Comparison of ENCODE assay signal across 8 cellular contexts in genomic region chr3:48685293-48685602, GRCh38. TPM values are rescaled to one million over a fixed set of nuclear protein-coding genes. Genes with fewer than 3 reads are reported as not detected.
DNase-seq lines count a peak whose midpoint lies in the region; ATAC-seq, FAIRE-seq and TF ChIP-seq lines count a peak whose summit lies in the region.

No MANE protein-coding gene starts in this region.

- H3K4me3 ChIP-seq in WI38 (ENCODE audit: low read depth, low read length) (peak overlapping the region; percentile 90), right cardiac atrium (ENCODE audit: low read length) (peak overlapping the region; percentile 59), small intestine (ENCODE audit: low read depth in 1 of 2, low read length in 2 of 2) (peak overlapping the region; percentile 42 to 81)

- no peak for FAIRE-seq in small intestine (lab: Jason Lieb, UNC)

- 7% methylated on average over 13 of the region's 13 CpGs for WGBS in right cardiac atrium
- 7 to 11% (median 9%) methylated on average over 13 of the region's 13 CpGs for WGBS in small intestine, 3 donors

- no peak for TF ChIP-seq CTCF in WI38 (IDR thresholded peaks at IDR 0.05; ENCODE audit: low read depth, low read length)

- H3K36me3 ChIP-seq in small intestine (ENCODE audit: control insufficient read depth in 2 of 2, insufficient read depth in 2 of 2, low read length in 2 of 2), result peaks cover 2 to 3% of the 10 kb centered on the region in 2 donors

- H3K9me3 ChIP-seq in right cardiac atrium (ENCODE audit: control insufficient read depth, low read length) (no peaks in the 10 kb centered on the region), small intestine (ENCODE audit: control insufficient read depth, low read depth) (no peaks in the 10 kb centered on the region)

- intact Hi-C loops in right cardiac atrium (cut with DNase I), result no loop called here

- H3K27me3 ChIP-seq in right cardiac atrium (ENCODE audit: control insufficient read depth, insufficient read depth) (no peaks in the 10 kb centered on the region), small intestine (ENCODE audit: control insufficient read depth in 2 of 2, insufficient read depth in 2 of 2, low read length in 2 of 2) (no peaks in the 10 kb centered on the region)

- H3K4me1 ChIP-seq in right cardiac atrium (ENCODE audit: control insufficient read depth, insufficient read depth, low read length), result peaks cover 8% of the 10 kb centered on the region
- peaks cover 0 to 4% of the 10 kb centered on the region in 2 donors for H3K4me1 ChIP-seq in small intestine (ENCODE audit: control insufficient read depth in 2 of 2, insufficient read depth in 1 of 2, low read depth in 1 of 2, low read length in 1 of 2)

- ATAC-seq in GM21619 (IDR thresholded peaks at IDR 0.05; ENCODE audit: unreplicated experiment) (peak; percentile 3), right cardiac atrium (no peak), GM18870 (IDR thresholded peaks at IDR 0.05; ENCODE audit: unreplicated experiment) (no peak), GM19467 (IDR thresholded peaks at IDR 0.05; ENCODE audit: unreplicated experiment) (no peak)

- H3K27ac ChIP-seq in right cardiac atrium (ENCODE audit: low read length), result peak overlapping the region; percentile 83
- H3K27ac ChIP-seq in small intestine (ENCODE audit: low read depth in 1 of 2, low read length in 1 of 2), result peak overlapping the region; percentile 80 to 87

- DNase-seq in right cardiac atrium (no peak), small intestine (no peak), COR-L47 (lab: John Stamatoyannopoulos, UW) (no peak), NCI-H82 (lab: John Stamatoyannopoulos, UW) (no peak)

RNA-seq across cellular contexts. Expression of gene NCKIPSD, which starts 0.5 kb away (rescaled TPM):
- 10 to 100 TPM; 31.1 to 49.8 (median 42.1) TPM for total RNA-seq in right cardiac atrium
- polyA plus RNA-seq in right cardiac atrium (32.5 TPM), small intestine (10 to 100 TPM in 2 of 3 donors, 1 to 10 TPM in 1; 8.9 to 14.5 (median 14.4) TPM)

RNA-seq across cellular contexts. Expression of gene CELSR3, which starts 22.6 kb away (rescaled TPM):
- total RNA-seq in right cardiac atrium, result under 1 TPM; 0.20 to 0.33 (median 0.27) TPM
- polyA plus RNA-seq in right cardiac atrium, result 0.27 TPM
- polyA plus RNA-seq in small intestine, result 1 to 10 TPM in 1 of 3 donors, under 1 TPM in 2; 0.27 to 1.7 (median 0.45) TPM

RNA-seq across cellular contexts. Expression of gene IP6K2, which starts 31.8 kb away (rescaled TPM):
- total RNA-seq in right cardiac atrium, result 10 to 100 TPM; 21.2 to 43.2 (median 33.8) TPM
- 57.8 TPM for polyA plus RNA-seq in right cardiac atrium
- polyA plus RNA-seq in small intestine, result 100 to 1,000 TPM in 1 of 3 donors, 10 to 100 TPM in 2; 79.5 to 132 (median 84.6) TPM

RNA-seq across cellular contexts. Expression of gene SLC26A6, which starts 50.0 kb away (rescaled TPM):
- total RNA-seq in right cardiac atrium, result 10 to 100 TPM in 3 of 4 donors, 1 to 10 TPM in 1; 8.6 to 15.4 (median 14.5) TPM
- polyA plus RNA-seq in right cardiac atrium (12.0 TPM), small intestine (10 to 100 TPM; 14.3 to 38.9 (median 22.0) TPM)
